ENCODE assay signal across 8 cellular contexts in the genomic region with DNA sequence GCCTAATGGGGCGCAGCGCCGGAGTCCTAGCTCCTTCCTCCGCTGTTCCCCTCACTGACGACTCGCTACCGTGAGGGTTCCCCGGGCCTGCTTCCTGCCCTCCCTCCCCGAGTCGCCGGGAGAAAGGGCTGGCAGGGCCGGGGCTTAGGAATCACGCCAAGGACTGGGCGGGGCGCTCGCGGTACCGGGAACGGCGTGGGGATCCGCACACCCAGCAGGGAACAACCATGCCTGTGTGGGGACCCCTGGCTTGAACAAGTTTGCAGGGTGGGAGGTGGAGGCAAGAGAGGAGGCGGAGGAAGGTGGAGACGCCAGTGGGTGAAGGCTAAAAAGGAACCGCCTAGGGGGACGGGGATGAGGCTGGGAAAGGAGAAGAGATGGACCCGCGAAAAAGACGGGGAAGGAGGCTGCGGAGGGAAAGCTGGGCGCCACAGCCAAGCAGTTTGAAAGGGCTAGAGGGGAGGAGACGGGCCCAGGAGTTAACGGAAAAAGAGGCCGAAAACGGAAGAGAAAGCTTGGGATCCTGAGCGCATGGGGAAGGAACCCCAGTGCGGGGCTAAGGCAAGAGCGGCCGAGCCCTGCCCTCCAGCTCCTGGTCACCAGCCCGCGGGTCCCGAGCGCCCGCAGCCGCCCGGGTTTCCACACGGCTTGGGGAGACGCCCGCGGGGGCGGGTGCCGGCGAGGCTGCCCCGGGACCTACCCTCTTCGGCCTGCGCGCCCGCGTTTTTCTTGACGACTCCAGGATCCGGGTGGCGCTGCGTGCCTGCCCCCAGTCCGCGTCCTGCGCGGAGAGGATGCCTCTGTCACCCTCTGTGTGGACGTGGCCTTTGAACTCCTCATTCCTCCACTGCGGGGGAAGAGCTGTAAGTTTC. TPM values are rescaled to one million over a fixed set of nuclear protein-coding genes. Genes with fewer than 3 reads are reported as not detected.
A peak's percentile ranks its signal among the peaks of the same experiment; 100 is the strongest.
DNase-seq lines count a peak whose midpoint lies in the region; ATAC-seq, FAIRE-seq and TF ChIP-seq lines count a peak whose summit lies in the region.

No MANE protein-coding gene starts in this region.

- FAIRE-seq in urothelium cell line (lab: Jason Lieb, UNC) = no peak

- peaks cover 2% of the 10 kb centered on the region for H3K4me1 Mint-ChIP-seq in activated naive CD4-positive, alpha-beta T cell treated with anti-CD3 and anti-CD28 coated beads for 36 hours (ENCODE audit: low read depth)

- CTCF ChIA-PET in activated naive CD4-positive, alpha-beta T cell treated with anti-CD3 and anti-CD28 coated beads for 36 hours (lab: Charles Lee) = no interaction called here

- TF ChIP-seq CTCF in ascending aorta (IDR thresholded peaks at IDR 0.05) (no peak), retinal pigment epithelial cell (conservative IDR thresholded peaks at IDR 0.05; ENCODE audit: low read depth, low read length) (no peak)

- H3K36me3 Mint-ChIP-seq in activated naive CD4-positive, alpha-beta T cell treated with anti-CD3 and anti-CD28 coated beads for 36 hours (ENCODE audit: low read depth) = no peaks in the 10 kb centered on the region

- H3K4me1 ChIP-seq in ascending aorta = peaks cover 0 to 9% of the 10 kb centered on the region in 2 donors

- H3K27ac ChIP-seq in ascending aorta = peak overlapping the region; percentile 93 to 97

- no peak overlapping the region for H3K4me3 Mint-ChIP-seq in activated naive CD4-positive, alpha-beta T cell treated with anti-CD3 and anti-CD28 coated beads for 36 hours

- peak overlapping the region; percentile 83 to 84 for H3K4me3 ChIP-seq in ascending aorta
- peak overlapping the region; percentile 64 for H3K4me3 ChIP-seq in retinal pigment epithelial cell (ENCODE audit: low read length)

- H3K27me3 Mint-ChIP-seq in activated naive CD4-positive, alpha-beta T cell treated with anti-CD3 and anti-CD28 coated beads for 36 hours (ENCODE audit: low read depth) = peaks cover 43% of the 10 kb centered on the region

- in situ Hi-C loops in G401 (cut with HindIII; ENCODE audit: low sequenced_read_pairs) = no loop called here

- H3K27ac Mint-ChIP-seq in activated naive CD4-positive, alpha-beta T cell treated with anti-CD3 and anti-CD28 coated beads for 36 hours = no peak overlapping the region

- no peak for ATAC-seq in HG03521 (IDR thresholded peaks at IDR 0.05; ENCODE audit: unreplicated experiment)

- no peaks in the 10 kb centered on the region for H3K27me3 ChIP-seq in ascending aorta

- H3K9me3 ChIP-seq in ascending aorta = no peaks in the 10 kb centered on the region

- intact Hi-C loops in ascending aorta (cut with DNase I) = loop anchor here (5.0 to 10.0 kb wide), 5 partner anchors 189 to 922 kb away; no protein-coding TSS in a partner anchor
- intact Hi-C loops in activated naive CD4-positive, alpha-beta T cell treated with anti-CD3 and anti-CD28 coated beads for 36 hours (cut with micrococcal nuclease) = loop anchor here (10.0 kb wide), 1 partner anchor 202 kb away; no protein-coding TSS in a partner anchor

- H3K36me3 ChIP-seq in ascending aorta = no peaks in the 10 kb centered on the region

- peak; percentile 25 for DNase-seq in G401 (ENCODE audit: low spot score)
- peak in 1 of 2 donors; percentile 87 for DNase-seq in ascending aorta (ENCODE audit: low spot score in 2 of 2)
- DNase-seq in hypothalamus (lab: John Stamatoyannopoulos, UW) = peak in 32 of 51 donors; percentile 26 to 75 (median 47)
- no peak for DNase-seq in retinal pigment epithelial cell (ENCODE audit: low read depth)
- DNase-seq in activated naive CD4-positive, alpha-beta T cell treated with anti-CD3 and anti-CD28 coated beads for 36 hours = no peak
- DNase-seq in urothelium cell line (ENCODE audit: low spot score) = no peak
- DNase-seq in KG1 (lab: John Stamatoyannopoulos, UW) = no peak

- no peaks in the 10 kb centered on the region for H3K9me3 Mint-ChIP-seq in activated naive CD4-positive, alpha-beta T cell treated with anti-CD3 and anti-CD28 coated beads for 36 hours

RNA-seq across cellular contexts. Expression of a gene that starts 1.3 kb away (rescaled TPM):
- total RNA-seq in G401 (2014; rRNA removed; shearing (Covaris generic)) = not detected in 2 replicates
- 145 TPM for total RNA-seq in ascending aorta
- not detected for total RNA-seq in activated naive CD4-positive, alpha-beta T cell treated with anti-CD3 and anti-CD28 coated beads for 36 hours

Comparison
In these comparisons a context has a peak if more than half of its experiments do, and no peak if none do; other contexts are left out.
1. DNase-seq: peak in G401 (single experiment) and hypothalamus (32 of 51); none in retinal pigment epithelial cell (single experiment), activated naive CD4-positive, alpha-beta T cell treated with anti-CD3 and anti-CD28 coated beads for 36 hours (single experiment), urothelium cell line (single experiment) and KG1 (single experiment).
2. RNA of a gene that starts 1.3 kb away (total RNA-seq): 145 TPM in ascending aorta (single experiment); not detected in G401 and not detected in activated naive CD4-positive, alpha-beta T cell treated with anti-CD3 and anti-CD28 coated beads for 36 hours; every median in the first group is over 100 times any median in the second.